ENCODE assay signal across 1 cellular context in genomic region chr3:9838856-9839255, GRCh38.
TF ChIP-seq lines count a peak whose summit lies in the region.

No MANE protein-coding gene starts in this region.

TF ChIP-seq in K562, 482 proteins besides CTCF, POLR2A, EP300 and RAD21:
- TF ChIP-seq POLR2G (IDR thresholded peaks at IDR 0.05; ENCODE audit: low read depth, low read length) (0 out of 2 replicates have a peak, but pooled peaks have one; percentile 17), CUX1 (CRISPR knock-in tag; IDR thresholded peaks at IDR 0.05) (no peak)
